18 cellular contexts compared by ENCODE assay signal in genomic region chr2:145036421-145036901, GRCh38.
DNase-seq lines count a peak whose midpoint lies in the region; FAIRE-seq and TF ChIP-seq lines count a peak whose summit lies in the region.
"Had no signal": no experiment of that assay in that cellular context is flagged by ENCODE, and none has a peak within 500 bp of the region (broad histone marks: within the 10 kb centered on the region; RNA-seq: fewer than 3 reads in every experiment).

No MANE protein-coding gene starts in this region.

- H4K20me1 ChIP-seq in astrocyte (ENCODE audit: insufficient read depth, low read length) = no peaks in the 10 kb centered on the region

- H3K9me3 Mint-ChIP-seq in astrocyte (ENCODE audit: unreplicated experiment) = no peaks in the 10 kb centered on the region
- H3K9me3 Mint-ChIP-seq: activated naive CD4-positive, alpha-beta T cell treated with anti-CD3 and anti-CD28 coated beads, Interleukin-2, amount 10 ng/mL, durations not matched to agents 7 days and 5 days had no signal

- H3K27me3 Mint-ChIP-seq in astrocyte (ENCODE audit: low read depth, unreplicated experiment) = no peaks in the 10 kb centered on the region
- H3K27me3 Mint-ChIP-seq: activated naive CD4-positive, alpha-beta T cell treated with anti-CD3 and anti-CD28 coated beads, Interleukin-2, amount 10 ng/mL, durations not matched to agents 7 days and 5 days; B cell had no signal

- H3K4me1 ChIP-seq in astrocyte (ENCODE audit: insufficient read depth, low read length) = no peaks in the 10 kb centered on the region
- H3K4me1 ChIP-seq: SJCRH30 had no signal

- peak; percentile 66 for DNase-seq in EH (ENCODE audit: low read depth)
- DNase-seq in astrocyte (ENCODE audit: low read depth) = peak; percentile 46
- no peak for DNase-seq in substantia nigra (lab: John Stamatoyannopoulos, UW)
- DNase-seq in activated gamma-delta T cell (lab: John Stamatoyannopoulos, UW) = no peak
- DNase-seq in effector CD8-positive, alpha-beta T cell (lab: John Stamatoyannopoulos, UW) = no peak
- no peak for DNase-seq in T-helper 1 cell
- DNase-seq in DMS153 (lab: John Stamatoyannopoulos, UW) = no peak
- DNase-seq: activated CD8-positive, alpha-beta memory T cell treated with anti-CD3 and anti-CD28 coated beads, Interleukin-2, amount 50 U/mL, for 48 hours; activated naive CD4-positive, alpha-beta T cell treated with anti-CD3 and anti-CD28 coated beads, Interleukin-2, amount 10 ng/mL, durations not matched to agents 7 days and 5 days; Calu3; left cardiac atrium; NCI-H2029; NCI-H510A; SJCRH30; stimulated activated naive CD8-positive, alpha-beta T cell treated with anti-CD3 and anti-CD28 coated beads, Interleukin-15, Interleukin-2, amounts not matched to agents 100 U/mL and 50 U/mL, for 24 hours had no signal

- no peak overlapping the region for H3K9ac ChIP-seq in astrocyte (ENCODE audit: low read length)

- peaks cover 5% of the 10 kb centered on the region for H3K4me1 Mint-ChIP-seq in astrocyte (ENCODE audit: low read depth, unreplicated experiment)
- H3K4me1 Mint-ChIP-seq: activated naive CD4-positive, alpha-beta T cell treated with anti-CD3 and anti-CD28 coated beads, Interleukin-2, amount 10 ng/mL, durations not matched to agents 7 days and 5 days; B cell had no signal

- peak overlapping the region; percentile 3 for H3K27ac Mint-ChIP-seq in astrocyte (ENCODE audit: unreplicated experiment)
- H3K27ac Mint-ChIP-seq: activated naive CD4-positive, alpha-beta T cell treated with anti-CD3 and anti-CD28 coated beads, Interleukin-2, amount 10 ng/mL, durations not matched to agents 7 days and 5 days; B cell had no signal

- no peaks in the 10 kb centered on the region for H3K9me3 ChIP-seq in astrocyte (ENCODE audit: insufficient read depth, low read depth, low read length)
- H3K9me3 ChIP-seq: SJCRH30 had no signal

- TF ChIP-seq CTCF in astrocyte (IDR thresholded peaks at IDR 0.05; ENCODE audit: insufficient read depth, low read depth, low read length) = no peak

- FAIRE-seq in astrocyte (lab: Jason Lieb, UNC) = no peak
- FAIRE-seq: G401.6 had no signal

- peak overlapping the region; percentile 6 for H2AFZ ChIP-seq in astrocyte (ENCODE audit: low read depth, low read length)

- no peak overlapping the region for H3K4me3 ChIP-seq in astrocyte (ENCODE audit: insufficient read depth, low read depth, low read length)
- H3K4me3 ChIP-seq: SJCRH30 had no signal

- H3K79me2 ChIP-seq in astrocyte (ENCODE audit: insufficient read depth, low read length) = no peaks in the 10 kb centered on the region

- H3K4me2 ChIP-seq in astrocyte (ENCODE audit: low read length) = peak overlapping the region; percentile 13

- no peak overlapping the region for H3K27ac ChIP-seq in astrocyte (ENCODE audit: low read depth, low read length)
- peak overlapping the region; percentile 86 for H3K27ac ChIP-seq in layer of hippocampus (ENCODE audit: low read depth, low read length)
- peak overlapping the region; percentile 3 for H3K27ac ChIP-seq in substantia nigra (ENCODE audit: low read depth, low read length, poor library complexity, severe bottlenecking)
- H3K27ac ChIP-seq: SJCRH30 had no signal

- H3K27me3 ChIP-seq in astrocyte (ENCODE audit: insufficient read depth, low read length) (no peaks in the 10 kb centered on the region), layer of hippocampus (ENCODE audit: control insufficient read depth, insufficient read depth, low read length) (no peaks in the 10 kb centered on the region)
- H3K27me3 ChIP-seq: SJCRH30 had no signal

- H3K36me3 Mint-ChIP-seq in astrocyte (ENCODE audit: low read depth, unreplicated experiment) = no peaks in the 10 kb centered on the region
- H3K36me3 Mint-ChIP-seq: activated naive CD4-positive, alpha-beta T cell treated with anti-CD3 and anti-CD28 coated beads, Interleukin-2, amount 10 ng/mL, durations not matched to agents 7 days and 5 days had no signal

- no peaks in the 10 kb centered on the region for H3K36me3 ChIP-seq in astrocyte (ENCODE audit: insufficient read depth, low read length)
- H3K36me3 ChIP-seq: SJCRH30 had no signal

- no peak overlapping the region for H3K4me3 Mint-ChIP-seq in astrocyte (ENCODE audit: unreplicated experiment)
- H3K4me3 Mint-ChIP-seq: activated naive CD4-positive, alpha-beta T cell treated with anti-CD3 and anti-CD28 coated beads, Interleukin-2, amount 10 ng/mL, durations not matched to agents 7 days and 5 days; B cell had no signal

Comparison
In these comparisons a context has a peak if more than half of its experiments do, and no peak if none do; other contexts are left out.
1. DNase-seq: peak in EH (single experiment) and astrocyte (single experiment); none in substantia nigra (0 of 49), activated gamma-delta T cell (single experiment), effector CD8-positive, alpha-beta T cell (single experiment), T-helper 1 cell (0 of 5) and DMS153 (single experiment).